Comparison of ENCODE assay signal across 8 cellular contexts in the genomic region with DNA sequence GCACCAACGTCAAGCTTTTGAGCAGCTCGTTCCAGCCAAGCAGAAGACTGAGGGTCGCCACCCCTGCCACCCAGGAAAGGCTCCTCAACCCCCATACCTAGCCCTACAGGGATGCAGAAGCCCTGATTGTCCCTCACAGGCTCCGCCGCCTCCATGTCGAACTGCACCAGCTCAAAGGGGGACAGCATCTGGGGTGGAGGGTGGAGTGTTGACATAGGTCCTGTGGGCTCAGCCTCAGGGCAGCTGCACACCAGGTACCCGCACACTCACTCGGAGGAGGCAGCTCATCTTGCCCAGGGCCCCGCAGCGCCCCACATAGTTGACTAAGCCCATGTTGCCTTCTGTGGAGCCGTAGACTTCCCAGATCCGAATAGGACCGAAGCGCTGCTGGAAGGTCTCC. TPM values are rescaled to one million over a fixed set of nuclear protein-coding genes. Genes with fewer than 3 reads are reported as not detected.
DNase-seq lines count a peak whose midpoint lies in the region; ATAC-seq and TF ChIP-seq lines count a peak whose summit lies in the region.
"Had no signal": no experiment of that assay in that cellular context is flagged by ENCODE, and none has a peak within 500 bp of the region (broad histone marks: within the 10 kb centered on the region; RNA-seq: fewer than 3 reads in every experiment).

No MANE protein-coding gene starts in this region.

- TF ChIP-seq CTCF in Loucy (conservative IDR thresholded peaks at IDR 0.05; ENCODE audit: low read length): no peak
- TF ChIP-seq CTCF in right atrium auricular region (IDR thresholded peaks at IDR 0.05): no peak

- ATAC-seq in GM19452 (IDR thresholded peaks at IDR 0.05; ENCODE audit: unreplicated experiment) (no peak), GM21390 (IDR thresholded peaks at IDR 0.05; ENCODE audit: unreplicated experiment) (no peak)

- H3K36me3 ChIP-seq in ACC112 (ENCODE audit: insufficient read depth, low read length) (no peaks in the 10 kb centered on the region), Loucy (ENCODE audit: insufficient read depth, low read length) (no peaks in the 10 kb centered on the region), right atrium auricular region (no peaks in the 10 kb centered on the region)

- no peaks in the 10 kb centered on the region for H3K4me1 ChIP-seq in ACC112 (ENCODE audit: control insufficient read depth, insufficient read depth, low read length, unreplicated experiment)
- peaks cover 14% of the 10 kb centered on the region for H3K4me1 ChIP-seq in Loucy (ENCODE audit: insufficient read depth, low read length, poor library complexity, severe bottlenecking)
- H3K4me1 ChIP-seq in right atrium auricular region: peaks cover 0 to 29% of the 10 kb centered on the region in 2 donors

- peak overlapping the region; percentile 76; the same call in 1 of the 2 replicates for H3K4me3 ChIP-seq in ACC112 (ENCODE audit: low read depth, low read length)
- peak overlapping the region; percentile 73 for H3K4me3 ChIP-seq in Loucy (ENCODE audit: low read length, poor library complexity, severe bottlenecking)
- H3K4me3 ChIP-seq in right atrium auricular region: peak overlapping the region in 1 of 2 donors; percentile 65

- H3K27me3 ChIP-seq in ACC112 (ENCODE audit: insufficient read depth, low read length) (no peaks in the 10 kb centered on the region), Loucy (ENCODE audit: insufficient read depth, low read length, poor library complexity, severe bottlenecking) (no peaks in the 10 kb centered on the region), right atrium auricular region (no peaks in the 10 kb centered on the region)

- H3K79me2 ChIP-seq in ACC112 (ENCODE audit: control insufficient read depth, insufficient read depth, low read length, unreplicated experiment): no peaks in the 10 kb centered on the region
- H3K79me2 ChIP-seq in Loucy (ENCODE audit: insufficient read depth, low read length): no peaks in the 10 kb centered on the region

- peaks cover 3% of the 10 kb centered on the region; the same call in 1 of the 2 replicates for H3F3A ChIP-seq in Loucy (ENCODE audit: low read depth)

- H3K9me3 ChIP-seq in Loucy (ENCODE audit: insufficient read depth, low read depth, low read length) (no peaks in the 10 kb centered on the region), right atrium auricular region (no peaks in the 10 kb centered on the region)

- no peaks in the 10 kb centered on the region for H3K9me2 ChIP-seq in Loucy (replicated peaks; ENCODE audit: low read depth, low read length)

- H3K27ac ChIP-seq in ACC112 (ENCODE audit: low read depth, low read length) (no peak overlapping the region), right atrium auricular region (peak overlapping the region; percentile 78 to 89)

- H2AFZ ChIP-seq in ACC112 (ENCODE audit: low read length, unreplicated experiment) (no peak overlapping the region), Loucy (ENCODE audit: low read length) (no peak overlapping the region)

- no peaks in the 10 kb centered on the region for H4K20me1 ChIP-seq in Loucy (ENCODE audit: insufficient read depth, low read length, poor library complexity, severe bottlenecking)

- DNase-seq in right atrium auricular region (ENCODE audit: low spot score): no peak
- DNase-seq in SKM-1 (lab: John Stamatoyannopoulos, UW; ENCODE audit: unreplicated experiment): no peak
- DNase-seq: OCI-M1; stimulated activated CD4-positive, alpha-beta T cell treated with anti-CD3 and anti-CD28 coated beads, Interleukin-1b, Interleukin-23, amount 100 ng/mL, for 48 hours had no signal

- H3K4me2 ChIP-seq in Loucy (ENCODE audit: low read depth, low read length, poor library complexity, severe bottlenecking): peak overlapping the region; percentile 72

- H3K9ac ChIP-seq in Loucy (ENCODE audit: low read depth, low read length, poor library complexity, severe bottlenecking): peak overlapping the region; percentile 73

RNA-seq across cellular contexts. Expression of a gene that starts 11.6 kb away (rescaled TPM):
- 1 to 10 TPM; 1.3 to 2.9 TPM for total RNA-seq in right atrium auricular region

RNA-seq across cellular contexts. Expression of a gene that starts 19.4 kb away (rescaled TPM):
- 10 to 100 TPM in 1 of 2 donors, 1 to 10 TPM in 1; 7.2 to 14.3 TPM for total RNA-seq in right atrium auricular region

RNA-seq across cellular contexts. Expression of a gene that starts 24.1 kb away (rescaled TPM):
- 10 to 100 TPM in 1 of 2 donors, 1 to 10 TPM in 1; 7.9 to 10.0 TPM for total RNA-seq in right atrium auricular region

RNA-seq across cellular contexts. Expression of a gene that starts 33.4 kb away (rescaled TPM):
- total RNA-seq in right atrium auricular region: 1 to 10 TPM; 5.9 to 9.9 TPM

RNA-seq across cellular contexts. Expression of a gene that starts 43.6 kb away (rescaled TPM):
- total RNA-seq in right atrium auricular region: 100 to 1,000 TPM in 1 of 2 donors, 10 to 100 TPM in 1; 99.6 to 207 TPM
